Comparison of ENCODE assay signal across 10 cellular contexts in genomic region chr1:100713027-100713426, GRCh38. TPM values are rescaled to one million over a fixed set of nuclear protein-coding genes. Genes with fewer than 3 reads are reported as not detected.
DNase-seq lines count a peak whose midpoint lies in the region; ATAC-seq, FAIRE-seq and TF ChIP-seq lines count a peak whose summit lies in the region.
"Not testable (repeated sequence)": the region's sequence is repeated elsewhere in the genome, so short reads cannot be mapped to it uniquely, and the experiment has no call there.
"Had no signal": no experiment of that assay in that cellular context is flagged by ENCODE, and none has a peak within 500 bp of the region (broad histone marks: within the 10 kb centered on the region; RNA-seq: fewer than 3 reads in every experiment).

No MANE protein-coding gene starts in this region.

- SMC1A ChIA-PET in GM12878 (lab: Charles Lee; ENCODE audit: uncharacterized antibody, unreplicated experiment) = interaction anchor here (1.0 to 1.4 kb wide), 2 partner anchors 9 to 10 kb away, joined by 3 to 5 read pairs; no protein-coding TSS in a partner anchor

- TF ChIP-seq RAD21 in GM12878 (IDR thresholded peaks at IDR 0.05; ENCODE audit: insufficient read depth, low read depth, low read length) = not testable (repeated sequence)

- not testable (repeated sequence) for TF ChIP-seq POLR2A in GM12878 (IDR thresholded peaks at IDR 0.05; ENCODE audit: low read depth, low read length)

- TF ChIP-seq EP300 in GM12878 (IDR thresholded peaks at IDR 0.05; ENCODE audit: borderline replicate concordance in 1 of 2, control insufficient read depth in 1 of 2, low read depth in 2 of 2, low read length in 2 of 2) = not testable (repeated sequence)

- H3K9me3 Mint-ChIP-seq in activated T-helper 1 cell treated with anti-CD3 and anti-CD28 coated beads, Interleukin-12 subunit alpha, Interleukin-12 subunit beta, Interleukin-2, Interleukin-4 antibody, amounts not matched to agents 30 ng/mL and 10 ng/mL and 1 ng/mL, durations not matched to agents 14 hours and 24 hours and 36 hours; natural killer cell; stimulated activated effector memory CD8-positive, alpha-beta T cell treated with anti-CD3 and anti-CD28 coated beads, Interleukin-12 subunit alpha, Interleukin-12 subunit beta, amount 100 ng/mL, for 72 hours: not testable (repeated sequence)

- H3K27ac ChIP-seq in GM12878 (ENCODE audit: control insufficient read depth, insufficient read depth) = not testable (repeated sequence)

- not testable (repeated sequence) for H3K9me3 ChIP-seq in GM12878 (replicated peaks; ENCODE audit: control insufficient read depth, insufficient read depth, low read length)

- intact Hi-C loops in activated T-helper 1 cell treated with anti-CD3 and anti-CD28 coated beads, Interleukin-12 subunit alpha, Interleukin-12 subunit beta, Interleukin-2, Interleukin-4 antibody, amounts not matched to agents 30 ng/mL and 10 ng/mL and 1 ng/mL, durations not matched to agents 14 hours and 24 hours and 36 hours (cut with micrococcal nuclease); GM12878 (cut with micrococcal nuclease; ENCODE audit: unreplicated experiment): not testable (repeated sequence)
- intact Hi-C loops in natural killer cell (cut with micrococcal nuclease) = loop anchor here (2.0 to 10.0 kb wide), 7 partner anchors 128 to 688 kb away; partner anchors contain the start of gene S1PR1

- H3K27me3 ChIP-seq in GM12878 (replicated peaks in 1 of 2; ENCODE audit: control insufficient read depth in 2 of 2, insufficient read depth in 2 of 2, low read length in 1 of 2) = not testable (repeated sequence)

- H3K4me2 ChIP-seq in GM12878 (ENCODE audit: control insufficient read depth, insufficient read depth) = not testable (repeated sequence)

- not testable (repeated sequence) for H3K4me1 ChIP-seq in GM12878 (ENCODE audit: control insufficient read depth, insufficient read depth, low read length)

- POLR2A ChIA-PET in GM12878 (lab: Charles Lee) = interaction anchor here (0.7 kb wide), 1 partner anchor 118 kb away, joined by 3 read pairs; no protein-coding TSS in a partner anchor

- not testable (repeated sequence) for H3K27me3 Mint-ChIP-seq in activated T-helper 1 cell treated with anti-CD3 and anti-CD28 coated beads, Interleukin-12 subunit alpha, Interleukin-12 subunit beta, Interleukin-2, Interleukin-4 antibody, amounts not matched to agents 30 ng/mL and 10 ng/mL and 1 ng/mL, durations not matched to agents 14 hours and 24 hours and 36 hours (ENCODE audit: insufficient read depth)
- H3K27me3 Mint-ChIP-seq in natural killer cell (ENCODE audit: low read depth in 2 of 2) = peaks cover 3 to 20% of the 10 kb centered on the region in 2 donors

- CTCF ChIA-PET in GM12878 (lab: Yijun Ruan, JAX) = not testable (repeated sequence)

- H3K79me2 ChIP-seq in GM12878 (ENCODE audit: control insufficient read depth, insufficient read depth, low read length) = not testable (repeated sequence)

- H3K4me3 ChIP-seq in GM12878 = not testable (repeated sequence)

- H2AFZ ChIP-seq in GM12878 (ENCODE audit: control insufficient read depth, low read depth, low read length) = not testable (repeated sequence)

- H3K36me3 ChIP-seq in GM12878 (ENCODE audit: control insufficient read depth in 2 of 2, insufficient read depth in 2 of 2, low read length in 1 of 2) = not testable (repeated sequence)

- RAD21 ChIA-PET in GM12878 (lab: Charles Lee; ENCODE audit: unreplicated experiment) = not testable (repeated sequence)

- H3K4me3 Mint-ChIP-seq in activated T-helper 1 cell treated with anti-CD3 and anti-CD28 coated beads, Interleukin-12 subunit alpha, Interleukin-12 subunit beta, Interleukin-2, Interleukin-4 antibody, amounts not matched to agents 30 ng/mL and 10 ng/mL and 1 ng/mL, durations not matched to agents 14 hours and 24 hours and 36 hours = not testable (repeated sequence)
- H3K4me3 Mint-ChIP-seq in natural killer cell = peak overlapping the region; percentile 84
- peak overlapping the region; percentile 34 for H3K4me3 Mint-ChIP-seq in stimulated activated effector memory CD8-positive, alpha-beta T cell treated with anti-CD3 and anti-CD28 coated beads, Interleukin-12 subunit alpha, Interleukin-12 subunit beta, amount 100 ng/mL, for 72 hours

- ATAC-seq in GM18858 (IDR thresholded peaks at IDR 0.05; ENCODE audit: unreplicated experiment) (peak; percentile 66), GM12878 (peak; percentile 90), natural killer cell (peak; percentile 80 to 93 (median 90))
- ATAC-seq in stimulated activated effector memory CD8-positive, alpha-beta T cell treated with anti-CD3 and anti-CD28 coated beads, Interleukin-12 subunit alpha, Interleukin-12 subunit beta, amount 100 ng/mL, for 72 hours = peak; percentile 95

- not testable (repeated sequence) for H4K20me1 ChIP-seq in GM12878 (ENCODE audit: control insufficient read depth, insufficient read depth)

- 35% methylated on average over 15 of the region's 15 CpGs for WGBS in GM12878 (ENCODE audit: insufficient coverage, insufficient replicate concordance, low lambda C conversion rate, missing lambda C conversion rate)

- H3K4me1 Mint-ChIP-seq in activated T-helper 1 cell treated with anti-CD3 and anti-CD28 coated beads, Interleukin-12 subunit alpha, Interleukin-12 subunit beta, Interleukin-2, Interleukin-4 antibody, amounts not matched to agents 30 ng/mL and 10 ng/mL and 1 ng/mL, durations not matched to agents 14 hours and 24 hours and 36 hours (ENCODE audit: low read depth) = peaks cover 15% of the 10 kb centered on the region
- H3K4me1 Mint-ChIP-seq in natural killer cell = peaks cover 46 to 49% of the 10 kb centered on the region in 2 donors
- peaks cover 23% of the 10 kb centered on the region for H3K4me1 Mint-ChIP-seq in stimulated activated effector memory CD8-positive, alpha-beta T cell treated with anti-CD3 and anti-CD28 coated beads, Interleukin-12 subunit alpha, Interleukin-12 subunit beta, amount 100 ng/mL, for 72 hours

- not testable (repeated sequence) for BruUV-seq in GM12878 (replicated peaks; lab: Mats Ljungman, UMichigan)

- DNase-seq in RPMI7951 (ENCODE audit: low read depth) = peak; percentile 84
- DNase-seq in activated CD8-positive, alpha-beta memory T cell treated with anti-CD3 and anti-CD28 coated beads for 24 hours = peak; percentile 86
- peak; percentile 19 for DNase-seq in activated T-helper 1 cell treated with anti-CD3 and anti-CD28 coated beads, Interleukin-12 subunit alpha, Interleukin-12 subunit beta, Interleukin-2, Interleukin-4 antibody, amounts not matched to agents 30 ng/mL and 10 ng/mL and 1 ng/mL, durations not matched to agents 14 hours and 24 hours and 36 hours (ENCODE audit: low spot score)
- not testable (repeated sequence) for DNase-seq in GM12878 (ENCODE audit: low read depth, low spot score)
- DNase-seq in natural killer cell = peak; percentile 85
- peak; percentile 8 to 36 (median 34) for DNase-seq in stimulated activated CD4-positive, alpha-beta T cell treated with anti-CD3 and anti-CD28 coated beads, TNF-alpha, amount 100 ng/mL, for 48 hours (ENCODE audit: low read depth in 3 of 3)
- DNase-seq in stimulated activated effector memory CD8-positive, alpha-beta T cell treated with anti-CD3 and anti-CD28 coated beads, Interleukin-12 subunit alpha, Interleukin-12 subunit beta, amount 100 ng/mL, for 72 hours (ENCODE audit: low spot score in 2 of 2) = peak; percentile 58 to 91

- FAIRE-seq in GM12878 (lab: Jason Lieb, UNC) = not testable (repeated sequence)

- in situ Hi-C loops in GM12878 (cut with MboI) = not testable (repeated sequence)

- H3K9ac ChIP-seq in GM12878 (ENCODE audit: control insufficient read depth, insufficient read depth, low read length) = not testable (repeated sequence)

- TF ChIP-seq CTCF in GM12878 (IDR thresholded peaks at IDR 0.05 in 2 of 3, conservative IDR thresholded peaks at IDR 0.05 in 1 of 3; ENCODE audit: control insufficient read depth in 2 of 3, extremely low read depth in 1 of 3, insufficient read depth in 1 of 3, low read depth in 3 of 3, low read length in 3 of 3); natural killer cell (IDR thresholded peaks at IDR 0.05): not testable (repeated sequence)

- H3K27ac Mint-ChIP-seq in activated T-helper 1 cell treated with anti-CD3 and anti-CD28 coated beads, Interleukin-12 subunit alpha, Interleukin-12 subunit beta, Interleukin-2, Interleukin-4 antibody, amounts not matched to agents 30 ng/mL and 10 ng/mL and 1 ng/mL, durations not matched to agents 14 hours and 24 hours and 36 hours = peak overlapping the region; percentile 68
- H3K27ac Mint-ChIP-seq in natural killer cell = peak overlapping the region; percentile 88 to 96
- peak overlapping the region; percentile 74 for H3K27ac Mint-ChIP-seq in stimulated activated effector memory CD8-positive, alpha-beta T cell treated with anti-CD3 and anti-CD28 coated beads, Interleukin-12 subunit alpha, Interleukin-12 subunit beta, amount 100 ng/mL, for 72 hours

- not testable (repeated sequence) for H3K36me3 Mint-ChIP-seq in activated T-helper 1 cell treated with anti-CD3 and anti-CD28 coated beads, Interleukin-12 subunit alpha, Interleukin-12 subunit beta, Interleukin-2, Interleukin-4 antibody, amounts not matched to agents 30 ng/mL and 10 ng/mL and 1 ng/mL, durations not matched to agents 14 hours and 24 hours and 36 hours (ENCODE audit: low read depth); natural killer cell
- H3K36me3 Mint-ChIP-seq in stimulated activated effector memory CD8-positive, alpha-beta T cell treated with anti-CD3 and anti-CD28 coated beads, Interleukin-12 subunit alpha, Interleukin-12 subunit beta, amount 100 ng/mL, for 72 hours = peaks cover 13% of the 10 kb centered on the region

RNA-seq across cellular contexts. Expression of gene VCAM1, which starts 6.5 kb away (rescaled TPM):
- 8.5 and 8.6 TPM in 2 replicates for total RNA-seq in RPMI7951 (2014; rRNA removed; shearing (Covaris generic))
- total RNA-seq in activated T-helper 1 cell treated with anti-CD3 and anti-CD28 coated beads, Interleukin-12 subunit alpha, Interleukin-12 subunit beta, Interleukin-2, Interleukin-4 antibody, amounts not matched to agents 30 ng/mL and 10 ng/mL and 1 ng/mL, durations not matched to agents 14 hours and 24 hours and 36 hours = 0.10 TPM in 1 of 2 replicates, not detected in the other
- total RNA-seq in GM12878 (2013; cell fraction: nucleolus; rRNA removed) = 18.9 and 20.0 TPM in 2 replicates
- total RNA-seq in GM12878 (2014; rRNA removed) (7.4 and 9.5 TPM in 2 replicates), GM12878 (2014; rRNA removed; fragmentation: Illumina TruSeq; extraction: Trizol) (9.1 and 10.0 TPM in 2 replicates), GM12878 (2021) (5.9 and 6.1 TPM in 2 replicates), natural killer cell (under 1 TPM in 2 of 3 donors, not detected in 1; 0.12 to 0.15 TPM)
- 1.5 TPM for polyA plus RNA-seq in GM12878 (2011; ENCODE audit: low read depth)
- polyA plus RNA-seq in GM12878 (2011; rRNA removed) (13.6 and 19.0 TPM in 2 replicates), GM12878 (2014; fragmentation: Illumina TruSeq; extraction: Trizol) (7.5 and 11.7 TPM in 2 replicates), GM12878 (2014; fragmentation: Nextera tagmentation; extraction: Ambion mirVana) (1 to 10 TPM; 7.7 to 9.1 TPM), GM12878 (2014; rRNA removed) (4.2 and 5.2 TPM in 2 replicates), GM12878 (2016; fragmentation: Nextera tagmentation; extraction: Ambion mirVana) (1 to 10 TPM; 5.0 to 5.8 TPM)
- 6.1 and 7.0 TPM in 2 replicates for polyA plus RNA-seq in GM12878 (2011; cell fraction: cytosol; rRNA removed)
- 9.8 and 12.2 TPM in 2 replicates for polyA plus RNA-seq in GM12878 (2011; cell fraction: nucleus; rRNA removed)
- polyA plus RNA-seq in GM12878 (2012) = 1.9 and 2.3 TPM in 2 replicates
- polyA minus RNA-seq in GM12878 (2011; rRNA and poly(A)+ RNA removed) = 14.3 and 18.8 TPM in 2 replicates
- 7.2 and 7.9 TPM in 2 replicates for polyA minus RNA-seq in GM12878 (2011; cell fraction: cytosol; rRNA and poly(A)+ RNA removed)
- 9.1 and 10.3 TPM in 2 replicates for polyA minus RNA-seq in GM12878 (2011; cell fraction: nucleus; rRNA and poly(A)+ RNA removed)
- total RNA-seq: CD4-positive, alpha-beta memory T cell; GM23338 had no signal
- polyA plus RNA-seq: CD4-positive, alpha-beta memory T cell; GM23338 had no signal
